Comparison of ENCODE assay signal across 7 cellular contexts in genomic region chr4:38128478-38129451, GRCh38.
DNase-seq lines count a peak whose midpoint lies in the region; ATAC-seq and TF ChIP-seq lines count a peak whose summit lies in the region.

No MANE protein-coding gene starts in this region.

- no peak for TF ChIP-seq CTCF in WTC11 (IDR thresholded peaks at IDR 0.05)

- peaks cover 55% of the 10 kb centered on the region for H3K4me1 Mint-ChIP-seq in WTC11

- 0 out of 2 replicates have a peak overlapping the region, but pooled peaks have one; percentile 11 for H3K4me3 Mint-ChIP-seq in WTC11

- no peak overlapping the region for H3K27ac Mint-ChIP-seq in WTC11

- no peak overlapping the region for H3K4me3 ChIP-seq in skin epidermis

- peak; percentile 50 for ATAC-seq in HG03103 (IDR thresholded peaks at IDR 0.05; ENCODE audit: low read depth, unreplicated experiment)
- peak; percentile 58 for ATAC-seq in WTC11

- CTCF ChIA-PET in WTC11 (lab: Charles Lee): interaction anchor here (0.5 to 1.6 kb wide), 7 partner anchors 13 to 675 kb away, joined by 3 to 9 read pairs (median 4); no protein-coding TSS in a partner anchor

- peak overlapping the region in 20 of 21 experiments; percentile 20 to 87 (median 78) for H3K27ac ChIP-seq in skin epidermis

- DNase-seq in GM19238 (ENCODE audit: insufficient read length, low spot score): peak; percentile 19
- peak; percentile 34 for DNase-seq in WTC11 (ENCODE audit: low spot score)
- peak; percentile 18 for DNase-seq in dedifferentiated amniotic fluid mesenchymal stem cell (ENCODE audit: extremely low spot score)
- no peak for DNase-seq in DMS79 (lab: John Stamatoyannopoulos, UW)
- DNase-seq in RKO (ENCODE audit: low spot score): no peak

- POLR2A ChIA-PET in WTC11 (lab: Charles Lee): no interaction called here

- H3K27me3 Mint-ChIP-seq in WTC11 (ENCODE audit: low read depth): peaks cover 46% of the 10 kb centered on the region

- H3K36me3 Mint-ChIP-seq in WTC11: peaks cover 36% of the 10 kb centered on the region

- H3K9me3 Mint-ChIP-seq in WTC11: no peaks in the 10 kb centered on the region

TF ChIP-seq in WTC11, 78 proteins besides CTCF, POLR2A, EP300 and RAD21:
- TF ChIP-seq ZNF423 (CRISPR knock-in tag; IDR thresholded peaks at IDR 0.05): peak; percentile 90
- TF ChIP-seq SP1 (CRISPR knock-in tag; conservative IDR thresholded peaks at IDR 0.05): peak; percentile 44; the same call in 1 of the 2 replicates
- no peak for TF ChIP-seq ZNF281 (CRISPR knock-in tag; IDR thresholded peaks at IDR 0.05)
- TF ChIP-seq TEAD1 (CRISPR knock-in tag; IDR thresholded peaks at IDR 0.05): peak; percentile 78; the same call in 1 of the 2 replicates
- TF ChIP-seq ZNF121 (CRISPR knock-in tag; IDR thresholded peaks at IDR 0.05): no peak

Comparison
In these comparisons a context has a peak if more than half of its experiments do, and no peak if none do; other contexts are left out.
1. DNase-seq: peak in GM19238 (single experiment), WTC11 (single experiment) and dedifferentiated amniotic fluid mesenchymal stem cell (single experiment); none in DMS79 (single experiment) and RKO (single experiment).